12 cellular contexts compared by ENCODE assay signal in the genomic region with DNA sequence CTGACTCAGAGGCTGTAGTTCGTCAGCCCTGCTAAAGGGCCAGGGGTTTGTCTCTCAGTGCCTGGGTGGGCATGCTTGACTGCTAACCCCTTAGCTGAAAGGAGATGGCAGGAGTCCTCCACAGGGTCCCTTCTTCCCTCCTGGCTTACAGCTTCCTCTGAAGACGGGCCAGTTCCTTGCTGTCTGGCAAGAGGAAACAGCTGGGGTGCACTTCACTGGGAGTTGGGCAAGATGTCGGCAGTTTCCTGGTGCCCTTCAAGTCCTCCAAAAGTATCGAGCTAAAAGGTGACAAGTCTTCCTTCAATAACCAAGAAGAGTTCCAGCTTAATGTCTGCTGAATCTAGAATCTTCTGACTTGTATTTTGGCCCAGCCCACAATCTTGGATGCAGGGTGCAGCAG. TPM values are rescaled to one million over a fixed set of nuclear protein-coding genes. Genes with fewer than 3 reads are reported as not detected.
A peak's percentile ranks its signal among the peaks of the same experiment; 100 is the strongest.
DNase-seq lines count a peak whose midpoint lies in the region; ATAC-seq and TF ChIP-seq lines count a peak whose summit lies in the region.
"Had no signal": no experiment of that assay in that cellular context is flagged by ENCODE, and none has a peak within 500 bp of the region (broad histone marks: within the 10 kb centered on the region; RNA-seq: fewer than 3 reads in every experiment).

No MANE protein-coding gene starts in this region.

- no peaks in the 10 kb centered on the region for H3K9me3 ChIP-seq in right atrium auricular region
- no peaks in the 10 kb centered on the region for H3K9me3 ChIP-seq in upper lobe of right lung

- DNase-seq in Right ventricle myocardium superior = no peak
- no peak for DNase-seq in right atrium auricular region (ENCODE audit: low spot score)
- no peak for DNase-seq in left lobe of liver (ENCODE audit: low spot score)
- peak; percentile 70 for DNase-seq in upper lobe of right lung
- no peak for DNase-seq in ureter (ENCODE audit: low spot score)
- no peak for DNase-seq in NCI-H2196 (lab: John Stamatoyannopoulos, UW; ENCODE audit: unreplicated experiment)
- DNase-seq: activated CD4-positive, alpha-beta T cell treated with anti-CD3 and anti-CD28 coated beads, Interleukin-2, amount 50 U/mL, for 48 hours; activated effector memory CD4-positive, alpha-beta T cell treated with anti-CD3 and anti-CD28 coated beads, Interleukin-2, amount 50 U/mL, for 16 hours; NCI-H2171; PC-3; T-helper 2 cell had no signal

- H3K27me3 ChIP-seq in right atrium auricular region (no peaks in the 10 kb centered on the region), upper lobe of right lung (no peaks in the 10 kb centered on the region)
- H3K27me3 ChIP-seq: cardiac muscle cell had no signal

- peak; percentile 47 for ATAC-seq in Right ventricle myocardium superior (ENCODE audit: poor library complexity)
- ATAC-seq in left lobe of liver = peak; percentile 20
- peak; percentile 70 for ATAC-seq in upper lobe of right lung
- ATAC-seq: PC-3 had no signal

- peak overlapping the region in 1 of 2 donors; percentile 35 for H3K27ac ChIP-seq in right atrium auricular region
- peak overlapping the region; percentile 73 for H3K27ac ChIP-seq in upper lobe of right lung
- H3K27ac ChIP-seq: cardiac muscle cell had no signal

- no peak overlapping the region for H3K4me3 ChIP-seq in right atrium auricular region
- no peak overlapping the region for H3K4me3 ChIP-seq in upper lobe of right lung
- H3K4me3 ChIP-seq: cardiac muscle cell had no signal

- H3K4me1 ChIP-seq in right atrium auricular region (no peaks in the 10 kb centered on the region), upper lobe of right lung (peaks cover 9% of the 10 kb centered on the region)

- intact Hi-C loops in Right ventricle myocardium superior (cut with DNase I) (no loop called here), upper lobe of right lung (cut with DNase I) (no loop called here)

- no peak for TF ChIP-seq CTCF in right atrium auricular region (IDR thresholded peaks at IDR 0.05)
- no peak for TF ChIP-seq CTCF in upper lobe of right lung (IDR thresholded peaks at IDR 0.05)

- H3K36me3 ChIP-seq in right atrium auricular region = peaks cover 78% of the 10 kb centered on the region
- H3K36me3 ChIP-seq in upper lobe of right lung = peaks cover 67% of the 10 kb centered on the region

RNA-seq across cellular contexts. Expression of gene NUP85, which starts 23.4 kb away (rescaled TPM):
- total RNA-seq in Right ventricle myocardium superior = 25.2 TPM
- 10 to 100 TPM; 10.3 to 14.3 TPM for total RNA-seq in right atrium auricular region
- 33.8 TPM for total RNA-seq in left lobe of liver
- 63.7 TPM for total RNA-seq in upper lobe of right lung
- total RNA-seq in ureter = 88.6 TPM

RNA-seq across cellular contexts. Expression of gene GGA3, which starts 32.6 kb away (rescaled TPM):
- total RNA-seq in Right ventricle myocardium superior (22.3 TPM), right atrium auricular region (10 to 100 TPM; 18.5 to 23.7 TPM), left lobe of liver (17.9 TPM), upper lobe of right lung (52.7 TPM), ureter (61.4 TPM)

RNA-seq across cellular contexts. Expression of gene MRPS7, which starts 32.8 kb away (rescaled TPM):
- total RNA-seq in Right ventricle myocardium superior (125 TPM), right atrium auricular region (10 to 100 TPM; 66.7 to 74.1 TPM), left lobe of liver (36.1 TPM), upper lobe of right lung (34.7 TPM), ureter (57.0 TPM)

RNA-seq across cellular contexts. Expression of gene MIF4GD, which starts 42.2 kb away (rescaled TPM):
- total RNA-seq in Right ventricle myocardium superior = 13.7 TPM
- 10 to 100 TPM; 18.0 to 24.9 TPM for total RNA-seq in right atrium auricular region
- total RNA-seq in left lobe of liver = 7.7 TPM
- 25.7 TPM for total RNA-seq in upper lobe of right lung
- total RNA-seq in ureter = 19.9 TPM

RNA-seq across cellular contexts. Expression of gene SUMO2, which starts 46.1 kb away (rescaled TPM):
- total RNA-seq in Right ventricle myocardium superior (200 TPM), right atrium auricular region (10 to 100 TPM; 45.7 to 58.1 TPM), left lobe of liver (94.9 TPM), upper lobe of right lung (316 TPM), ureter (326 TPM)

Comparison
In these comparisons a context has a peak if more than half of its experiments do, and no peak if none do; other contexts are left out.
1. ATAC-seq: peak in every context shown above with its lines; median percentile 70 in upper lobe of right lung; 47 in Right ventricle myocardium superior; 20 in left lobe of liver.